Comparison of ENCODE assay signal across 8 cellular contexts in genomic region chr4:55947912-55948725, GRCh38. TPM values are rescaled to one million over a fixed set of nuclear protein-coding genes. Genes with fewer than 3 reads are reported as not detected.
A peak's percentile ranks its signal among the peaks of the same experiment; 100 is the strongest.
DNase-seq lines count a peak whose midpoint lies in the region; ATAC-seq and TF ChIP-seq lines count a peak whose summit lies in the region.

No MANE protein-coding gene starts in this region.

- ATAC-seq in HG03354 (IDR thresholded peaks at IDR 0.05; ENCODE audit: poor library complexity, severe bottlenecking, unreplicated experiment) = peak; percentile 18
- peak in 1 of 2 donors; percentile 4 for ATAC-seq in lower lobe of right lung
- peak; percentile 47 for ATAC-seq in stimulated activated memory B cell treated with anti-CD40 and anti-IgM and Interleukin-4, amounts not matched to agents 10 μg/mL and 1 μg/mL and 100 μg/mL, for 72 hours

- DNase-seq in SKM-1 treated with dmso at 0.1 percent for 144 hours (lab: John Stamatoyannopoulos, UW; ENCODE audit: unreplicated experiment) = peak; percentile 15
- DNase-seq in SKM-1 (lab: John Stamatoyannopoulos, UW; ENCODE audit: unreplicated experiment) = no peak
- peak in 3 of 5 experiments; percentile 31 to 81 (median 54) for DNase-seq in T-helper 2 cell
- DNase-seq in chondrocyte (ENCODE audit: low spot score) = no peak
- no peak for DNase-seq in lower lobe of right lung
- no peak for DNase-seq in HUDEP-2 (lab: John Stamatoyannopoulos, UW; ENCODE audit: unreplicated experiment in 76 of 76)

- peak overlapping the region; percentile 74 for H3K4me3 ChIP-seq in lower lobe of right lung

- peak overlapping the region; percentile 96 for H3K27ac ChIP-seq in lower lobe of right lung

- H3K9me3 ChIP-seq in lower lobe of right lung = no peaks in the 10 kb centered on the region

- no peak for TF ChIP-seq CTCF in chondrocyte (IDR thresholded peaks at IDR 0.05)
- TF ChIP-seq CTCF in lower lobe of right lung (IDR thresholded peaks at IDR 0.05) = no peak

- peaks cover 10% of the 10 kb centered on the region for H3K36me3 ChIP-seq in lower lobe of right lung

- H3K36me3 Mint-ChIP-seq in chondrocyte (ENCODE audit: low read depth) = peaks cover 1% of the 10 kb centered on the region
- peaks cover 14% of the 10 kb centered on the region for H3K36me3 Mint-ChIP-seq in stimulated activated memory B cell treated with anti-CD40 and anti-IgM and Interleukin-4, amounts not matched to agents 10 μg/mL and 1 μg/mL and 100 μg/mL, for 72 hours

- peak overlapping the region; percentile 69 for H3K4me3 Mint-ChIP-seq in chondrocyte (ENCODE audit: unreplicated experiment)
- H3K4me3 Mint-ChIP-seq in stimulated activated memory B cell treated with anti-CD40 and anti-IgM and Interleukin-4, amounts not matched to agents 10 μg/mL and 1 μg/mL and 100 μg/mL, for 72 hours = peak overlapping the region; percentile 90

- H3K9me3 Mint-ChIP-seq in chondrocyte (ENCODE audit: low read depth) = no peaks in the 10 kb centered on the region
- no peaks in the 10 kb centered on the region for H3K9me3 Mint-ChIP-seq in stimulated activated memory B cell treated with anti-CD40 and anti-IgM and Interleukin-4, amounts not matched to agents 10 μg/mL and 1 μg/mL and 100 μg/mL, for 72 hours

- H3K27ac Mint-ChIP-seq in chondrocyte (ENCODE audit: unreplicated experiment) = peak overlapping the region; percentile 93
- peak overlapping the region; percentile 98 for H3K27ac Mint-ChIP-seq in stimulated activated memory B cell treated with anti-CD40 and anti-IgM and Interleukin-4, amounts not matched to agents 10 μg/mL and 1 μg/mL and 100 μg/mL, for 72 hours

- H3K4me1 ChIP-seq in lower lobe of right lung = peaks cover 25% of the 10 kb centered on the region

- intact Hi-C loops in lower lobe of right lung (cut with DNase I) = no loop called here

- no peaks in the 10 kb centered on the region for H3K27me3 ChIP-seq in lower lobe of right lung (ENCODE audit: low read depth)

- H3K4me1 Mint-ChIP-seq in chondrocyte (ENCODE audit: low read depth) = peaks cover 35% of the 10 kb centered on the region
- H3K4me1 Mint-ChIP-seq in stimulated activated memory B cell treated with anti-CD40 and anti-IgM and Interleukin-4, amounts not matched to agents 10 μg/mL and 1 μg/mL and 100 μg/mL, for 72 hours = peaks cover 42% of the 10 kb centered on the region

- H3K27me3 Mint-ChIP-seq in chondrocyte (ENCODE audit: low read depth) = no peaks in the 10 kb centered on the region
- no peaks in the 10 kb centered on the region for H3K27me3 Mint-ChIP-seq in stimulated activated memory B cell treated with anti-CD40 and anti-IgM and Interleukin-4, amounts not matched to agents 10 μg/mL and 1 μg/mL and 100 μg/mL, for 72 hours

RNA-seq across cellular contexts. Expression of gene CEP135, which starts 0.6 kb away (rescaled TPM):
- total RNA-seq in chondrocyte = 5.2 to 9.4 TPM (median 5.3 TPM) in 3 replicates
- 8.2 TPM for total RNA-seq in lower lobe of right lung

Comparison
In these comparisons a context has a peak if more than half of its experiments do, and no peak if none do; other contexts are left out.
1. DNase-seq: peak in SKM-1 treated with dmso at 0.1 percent for 144 hours (single experiment) and T-helper 2 cell (3 of 5); none in SKM-1 (single experiment), chondrocyte (single experiment), lower lobe of right lung (single experiment) and HUDEP-2 (0 of 76).